ENCODE assay signal across 1 cellular context in genomic region chr10:120750167-120750566, GRCh38.
TF ChIP-seq lines count a peak whose summit lies in the region.

No MANE protein-coding gene starts in this region.

TF ChIP-seq in SK-N-SH, 30 proteins besides CTCF, POLR2A, EP300 and RAD21 (continued from another document):
- TF ChIP-seq EZH2phosphoT487 (IDR thresholded peaks at IDR 0.05; ENCODE audit: borderline replicate concordance, low read depth) (no peak), RCOR1 (IDR thresholded peaks at IDR 0.05; ENCODE audit: low read length) (no peak), GATA2 (CRISPR knock-in tag; IDR thresholded peaks at IDR 0.05) (no peak), NFIC (IDR thresholded peaks at IDR 0.05; ENCODE audit: borderline replicate concordance) (no peak)
- TF ChIP-seq, protein P1, sequence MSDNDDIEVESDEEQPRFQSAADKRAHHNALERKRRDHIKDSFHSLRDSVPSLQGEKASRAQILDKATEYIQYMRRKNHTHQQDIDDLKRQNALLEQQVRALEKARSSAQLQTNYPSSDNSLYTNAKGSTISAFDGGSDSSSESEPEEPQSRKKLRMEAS (IDR thresholded peaks at IDR 0.05; ENCODE audit: low read depth): no peak
TF ChIP-seq in SK-N-SH: peak in this region for 0.
